Comparison of ENCODE assay signal across 8 cellular contexts in the genomic region with DNA sequence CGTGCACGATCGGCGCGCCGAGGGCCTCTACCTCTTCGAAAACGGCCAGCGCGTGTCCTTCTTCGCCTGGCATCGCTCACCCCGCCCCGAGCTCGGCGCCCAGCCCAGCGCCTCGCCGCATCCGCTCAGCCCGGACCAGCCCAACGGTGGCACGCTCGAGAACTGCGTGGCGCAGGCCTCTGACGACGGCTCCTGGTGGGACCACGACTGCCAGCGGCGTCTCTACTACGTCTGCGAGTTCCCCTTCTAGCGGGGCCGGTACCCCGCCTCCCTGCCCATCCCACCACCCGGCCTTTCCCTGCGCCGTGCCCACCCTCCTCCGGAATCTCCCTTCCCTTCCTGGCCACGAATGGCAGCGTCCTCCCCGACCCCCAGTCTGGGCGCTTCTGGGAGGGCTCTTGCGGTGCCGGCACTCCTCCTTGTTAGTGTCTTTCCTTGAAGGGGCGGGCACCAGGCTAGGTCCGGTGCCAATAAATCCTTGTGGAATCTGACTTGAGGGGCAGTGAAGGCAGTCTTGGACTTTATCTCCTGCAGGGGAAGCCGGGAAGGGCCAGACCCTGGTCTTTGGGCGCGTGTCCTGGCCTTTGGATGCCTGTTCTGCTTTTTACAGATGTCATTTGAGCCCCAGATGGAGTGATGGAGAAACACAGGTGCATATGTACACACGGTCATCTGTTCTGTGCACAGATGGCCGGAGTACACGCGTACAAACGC. TPM values are rescaled to one million over a fixed set of nuclear protein-coding genes. Genes with fewer than 3 reads are reported as not detected.
DNase-seq lines count a peak whose midpoint lies in the region; ATAC-seq, FAIRE-seq and TF ChIP-seq lines count a peak whose summit lies in the region.

No MANE protein-coding gene starts in this region.

- H3K27ac Mint-ChIP-seq in T-cell, result peak overlapping the region in 1 of 2 donors; percentile 68

- H3K9ac ChIP-seq in liver (ENCODE audit: low read depth in 1 of 2, low read length in 2 of 2) (peak overlapping the region in 1 of 2 donors; percentile 53), HepG2 (ENCODE audit: insufficient read depth, low read depth, low read length) (no peak overlapping the region)

- H3K79me2 ChIP-seq in HepG2 (ENCODE audit: insufficient read depth, low read length), result no peaks in the 10 kb centered on the region

- no peak for TF ChIP-seq CTCF in liver (IDR thresholded peaks at IDR 0.05; ENCODE audit: low read depth, low read length, missing input control)
- no peak for TF ChIP-seq CTCF in HepG2 (CRISPR knock-in tag; IDR thresholded peaks at IDR 0.05)
- TF ChIP-seq CTCF in gastroesophageal sphincter (IDR thresholded peaks at IDR 0.05), result no peak

- CTCF ChIA-PET in HepG2 (lab: Yijun Ruan, JAX; ENCODE audit: low intra/inter-chr PET ratio, low total read pairs) (interaction anchor here (1.4 kb wide), 1 partner anchor 58 kb away, joined by 5 read pairs; no protein-coding TSS in a partner anchor), T-cell (lab: Charles Lee) (interaction anchor here in 1 of 2 donors (0.6 to 1.0 kb wide), 7 partner anchors 12 to 415 kb away, joined by 3 to 9 read pairs (median 5); a partner anchor contains a TSS)

- TF ChIP-seq EP300 in HepG2 (IDR thresholded peaks at IDR 0.05; ENCODE audit: low read depth in 2 of 2, low read length in 2 of 2), result no peak
- no peak for TF ChIP-seq EP300 in HepG2 (CRISPR knock-in tag; IDR thresholded peaks at IDR 0.05; ENCODE audit: borderline replicate concordance)
- no peak for TF ChIP-seq EP300 in gastroesophageal sphincter (IDR thresholded peaks at IDR 0.05)

- no peak for DNase-seq in HepG2 (ENCODE audit: low spot score)
- DNase-seq in T-cell, result peak in 1 of 34 experiments; percentile 51
- no peak for DNase-seq in sciatic nerve (ENCODE audit: low spot score)
- no peak for DNase-seq in EL
- no peak for DNase-seq in activated effector memory CD4-positive, alpha-beta T cell treated with anti-CD3 and anti-CD28 coated beads, Interleukin-2, amount 50 U/mL, for 16 hours

- H3K9me3 ChIP-seq in liver (ENCODE audit: control insufficient read depth in 4 of 4, low read length in 3 of 4), result no peaks in the 10 kb centered on the region
- no peaks in the 10 kb centered on the region for H3K9me3 ChIP-seq in HepG2 (ENCODE audit: low read length)
- no peaks in the 10 kb centered on the region for H3K9me3 ChIP-seq in gastroesophageal sphincter

- H4K20me1 ChIP-seq in HepG2 (ENCODE audit: insufficient read depth, low read length), result no peaks in the 10 kb centered on the region

- in situ Hi-C loops in HepG2 (cut with HindIII; ENCODE audit: extremely low pct_ligation_motif_present, low pct_unique_long_range_greater_than_20kb), result no loop called here

- H3K27me3 Mint-ChIP-seq in T-cell, result peaks cover 30 to 71% of the 10 kb centered on the region in 2 donors

- no peak for FAIRE-seq in HepG2 (lab: Jason Lieb, UNC)

- no peak for TF ChIP-seq RAD21 in liver (IDR thresholded peaks at IDR 0.05)
- TF ChIP-seq RAD21 in HepG2 (CRISPR knock-in tag; IDR thresholded peaks at IDR 0.05), result no peak

- no peaks in the 10 kb centered on the region for H3K9me3 Mint-ChIP-seq in T-cell

- peaks cover 24 to 26% (median 25%) of the 10 kb centered on the region in 3 donors for H3K4me1 Mint-ChIP-seq in T-cell

- no TSS peak for BruUV-seq in HepG2 (replicated peaks; lab: Mats Ljungman, UMichigan)

- intact Hi-C loops in HepG2 (cut with micrococcal nuclease; ENCODE audit: unreplicated experiment) (no loop called here), sciatic nerve (cut with DNase I) (no loop called here)

- H3K27ac ChIP-seq in liver (ENCODE audit: low read depth in 1 of 2, low read length in 2 of 2) (peak overlapping the region; percentile 25 to 63), HepG2 (ENCODE audit: extremely low read length, insufficient read depth, low read length) (no peak overlapping the region), gastroesophageal sphincter (peak overlapping the region in 3 of 4 donors; percentile 72 to 85 (median 79))

- 10% methylated on average over 56 of the region's 56 CpGs for WGBS in liver
- 66% methylated on average over 45 of the region's 56 CpGs for WGBS in HepG2 (ENCODE audit: low lambda C conversion rate)
- 35% methylated on average over 11 of the region's 56 CpGs; no CpG with 5 or more reads in 1 of the 2 donors for WGBS in gastroesophageal sphincter (ENCODE audit: low coverage in 1 of 2), 2 donors

- no peak for ATAC-seq in HepG2
- peak; percentile 53 to 66 (median 62) for ATAC-seq in T-cell (replicated peaks in 1 of 4)
- ATAC-seq in gastroesophageal sphincter, result no peak
- peak; percentile 8 for ATAC-seq in sciatic nerve
- no peak for ATAC-seq in HG03565 (IDR thresholded peaks at IDR 0.05; ENCODE audit: unreplicated experiment)

- peak overlapping the region; percentile 67 to 83 (median 72) for H3K4me3 Mint-ChIP-seq in T-cell

- H3K36me3 ChIP-seq in liver (ENCODE audit: control insufficient read depth in 4 of 4, insufficient read depth in 3 of 4, low read depth in 1 of 4, low read length in 3 of 4) (no peaks in the 10 kb centered on the region), HepG2 (replicated peaks in 1 of 2; ENCODE audit: control insufficient read depth in 1 of 2, insufficient read depth in 2 of 2, low read length in 2 of 2) (no peaks in the 10 kb centered on the region), gastroesophageal sphincter (no peaks in the 10 kb centered on the region)

- no peaks in the 10 kb centered on the region for H3K36me3 Mint-ChIP-seq in T-cell

- POLR2A ChIA-PET in HepG2 (lab: Yijun Ruan, JAX) (no interaction called here), T-cell (lab: Charles Lee) (no interaction called here)

- no peak overlapping the region for H2AFZ ChIP-seq in HepG2 (ENCODE audit: low read length)

- H3K4me3 ChIP-seq in liver (ENCODE audit: low read depth in 1 of 3, low read length in 3 of 3) (peak overlapping the region; percentile 54 to 60 (median 56)), HepG2 (replicated peaks in 1 of 3; ENCODE audit: insufficient read depth in 1 of 3, low read depth in 2 of 3, low read length in 3 of 3) (no peak overlapping the region), gastroesophageal sphincter (peak overlapping the region; percentile 26 to 65)

- no peak for TF ChIP-seq POLR2A in HepG2 (IDR thresholded peaks at IDR 0.05; ENCODE audit: insufficient read depth in 1 of 2, low read depth in 2 of 2, low read length in 2 of 2)
- no peak for TF ChIP-seq POLR2A in gastroesophageal sphincter (IDR thresholded peaks at IDR 0.05)

- peaks cover 0 to 30% (median 14%) of the 10 kb centered on the region in 4 donors for H3K4me1 ChIP-seq in liver (ENCODE audit: control insufficient read depth in 4 of 4, insufficient read depth in 4 of 4, low read length in 3 of 4)
- H3K4me1 ChIP-seq in HepG2 (ENCODE audit: insufficient read depth, low read length), result no peaks in the 10 kb centered on the region
- peaks cover 0 to 39% (median 21%) of the 10 kb centered on the region in 3 donors for H3K4me1 ChIP-seq in gastroesophageal sphincter

- no peak overlapping the region for H3K4me2 ChIP-seq in HepG2 (ENCODE audit: low read depth, low read length)

- H3K27me3 ChIP-seq in liver (ENCODE audit: control insufficient read depth in 4 of 4, insufficient read depth in 4 of 4, low read length in 3 of 4), result peaks cover 0 to 6% (median 3%) of the 10 kb centered on the region in 4 donors
- peaks cover 9 to 47% of the 10 kb centered on the region in 2 experiments for H3K27me3 ChIP-seq in HepG2 (ENCODE audit: control insufficient read depth in 1 of 2, insufficient read depth in 2 of 2, low read length in 2 of 2)
- peaks cover 91% of the 10 kb centered on the region for H3K27me3 ChIP-seq in gastroesophageal sphincter

RNA-seq across cellular contexts. Expression of a gene that starts 2.2 kb away (rescaled TPM):
- total RNA-seq in liver (10 to 100 TPM in 1 of 2 donors, 1 to 10 TPM in 1; 2.6 to 11.0 TPM), HepG2 (2016; rRNA removed; fragmentation: Illumina TruSeq; extraction: Trizol) (not detected in 2 replicates), T-cell (1 to 10 TPM; 1.4 to 5.0 (median 3.7) TPM), gastroesophageal sphincter (10 to 100 TPM in 2 of 4 donors, 1 to 10 TPM in 2; 4.6 to 17.1 (median 8.4) TPM), sciatic nerve (16.6 TPM)
- polyA plus RNA-seq in liver (1 to 10 TPM; 2.4 to 8.5 TPM), HepG2 (2011; rRNA removed) (not detected in 2 replicates)
- not detected in 2 replicates for total RNA-seq in HepG2 (2016; cell fraction: cytosol; rRNA removed; fragmentation: Illumina TruSeq; extraction: Trizol; ENCODE audit: low read depth)
- total RNA-seq in HepG2 (2016; cell fraction: insoluble cytoplasmic fraction; rRNA removed; fragmentation: Illumina TruSeq; extraction: Trizol), result not detected in 2 replicates
- not detected in 2 replicates for total RNA-seq in HepG2 (2016; cell fraction: membrane; rRNA removed; fragmentation: Illumina TruSeq; extraction: Trizol)
- total RNA-seq in HepG2 (2016; cell fraction: nucleus; rRNA removed; fragmentation: Illumina TruSeq; extraction: Trizol), result not detected in 2 replicates
- not detected in 2 replicates for polyA plus RNA-seq in HepG2 (2011; cell fraction: cytosol; rRNA removed)
- not detected in 2 replicates for polyA plus RNA-seq in HepG2 (2011; cell fraction: nucleus; rRNA removed)
- polyA plus RNA-seq in HepG2 (2012), result not detected in 2 replicates
- not detected in 2 replicates for polyA plus RNA-seq in HepG2 (2016; cell fraction: cytosol; fragmentation: Illumina TruSeq; extraction: Trizol; ENCODE audit: low read depth)
- polyA plus RNA-seq in HepG2 (2016; cell fraction: insoluble cytoplasmic fraction; fragmentation: Illumina TruSeq; extraction: Trizol; ENCODE audit: low read depth), result not detected in 2 replicates
- polyA plus RNA-seq in HepG2 (2016; cell fraction: membrane; fragmentation: Illumina TruSeq; extraction: Trizol; ENCODE audit: low read depth), result not detected in 2 replicates
- not detected in 2 replicates for polyA plus RNA-seq in HepG2 (2016; cell fraction: nucleus; fragmentation: Illumina TruSeq; extraction: Trizol; ENCODE audit: insufficient read depth, low read depth)
- not detected in 2 replicates for polyA minus RNA-seq in HepG2 (2011; rRNA and poly(A)+ RNA removed; ENCODE audit: low replicate concordance)
- polyA minus RNA-seq in HepG2 (2011; cell fraction: cytosol; rRNA and poly(A)+ RNA removed), result not detected in 2 replicates
- not detected in 2 replicates for polyA minus RNA-seq in HepG2 (2011; cell fraction: nucleus; rRNA and poly(A)+ RNA removed)

RNA-seq across cellular contexts. Expression of a gene that starts 5.8 kb away (rescaled TPM):
- under 1 TPM; 0.17 to 0.28 TPM for total RNA-seq in liver
- under 1 TPM in 1 of 2 donors, not detected in 1; 0.06 TPM for polyA plus RNA-seq in liver
- not detected in 2 replicates for total RNA-seq in HepG2 (2016; rRNA removed; fragmentation: Illumina TruSeq; extraction: Trizol)
- total RNA-seq in HepG2 (2016; cell fraction: cytosol; rRNA removed; fragmentation: Illumina TruSeq; extraction: Trizol; ENCODE audit: low read depth), result not detected in 2 replicates
- not detected in 2 replicates for total RNA-seq in HepG2 (2016; cell fraction: insoluble cytoplasmic fraction; rRNA removed; fragmentation: Illumina TruSeq; extraction: Trizol)
- total RNA-seq in HepG2 (2016; cell fraction: membrane; rRNA removed; fragmentation: Illumina TruSeq; extraction: Trizol), result not detected in 2 replicates
- not detected in 2 replicates for total RNA-seq in HepG2 (2016; cell fraction: nucleus; rRNA removed; fragmentation: Illumina TruSeq; extraction: Trizol)
- polyA plus RNA-seq in HepG2 (2011; rRNA removed), result not detected in 2 replicates
- polyA plus RNA-seq in HepG2 (2011; cell fraction: cytosol; rRNA removed), result not detected in 2 replicates
- polyA plus RNA-seq in HepG2 (2011; cell fraction: nucleus; rRNA removed), result not detected in 2 replicates
- not detected in 2 replicates for polyA plus RNA-seq in HepG2 (2012)
- polyA plus RNA-seq in HepG2 (2016; cell fraction: cytosol; fragmentation: Illumina TruSeq; extraction: Trizol; ENCODE audit: low read depth), result not detected in 2 replicates
- not detected in 2 replicates for polyA plus RNA-seq in HepG2 (2016; cell fraction: insoluble cytoplasmic fraction; fragmentation: Illumina TruSeq; extraction: Trizol; ENCODE audit: low read depth)
- polyA plus RNA-seq in HepG2 (2016; cell fraction: membrane; fragmentation: Illumina TruSeq; extraction: Trizol; ENCODE audit: low read depth), result not detected in 2 replicates
- not detected in 2 replicates for polyA plus RNA-seq in HepG2 (2016; cell fraction: nucleus; fragmentation: Illumina TruSeq; extraction: Trizol; ENCODE audit: insufficient read depth, low read depth)
- not detected in 2 replicates for polyA minus RNA-seq in HepG2 (2011; rRNA and poly(A)+ RNA removed; ENCODE audit: low replicate concordance)
- not detected in 2 replicates for polyA minus RNA-seq in HepG2 (2011; cell fraction: cytosol; rRNA and poly(A)+ RNA removed)
- not detected in 2 replicates for polyA minus RNA-seq in HepG2 (2011; cell fraction: nucleus; rRNA and poly(A)+ RNA removed)
- total RNA-seq in T-cell, result 1 to 10 TPM in 2 of 5 donors, under 1 TPM in 3; 0.06 to 3.3 (median 0.36) TPM
- under 1 TPM in 3 of 4 donors, not detected in 1; 0.15 to 0.40 (median 0.31) TPM for total RNA-seq in gastroesophageal sphincter
- 1.4 TPM for total RNA-seq in sciatic nerve

RNA-seq across cellular contexts. Expression of a gene that starts 44.9 kb away (rescaled TPM):
- not detected for total RNA-seq in liver
- polyA plus RNA-seq in liver, result not detected
- total RNA-seq in HepG2 (2016; rRNA removed; fragmentation: Illumina TruSeq; extraction: Trizol), result not detected in 2 replicates
- not detected in 2 replicates for total RNA-seq in HepG2 (2016; cell fraction: cytosol; rRNA removed; fragmentation: Illumina TruSeq; extraction: Trizol; ENCODE audit: low read depth)
- total RNA-seq in HepG2 (2016; cell fraction: insoluble cytoplasmic fraction; rRNA removed; fragmentation: Illumina TruSeq; extraction: Trizol), result not detected in 2 replicates
- not detected in 2 replicates for total RNA-seq in HepG2 (2016; cell fraction: membrane; rRNA removed; fragmentation: Illumina TruSeq; extraction: Trizol)
- not detected in 2 replicates for total RNA-seq in HepG2 (2016; cell fraction: nucleus; rRNA removed; fragmentation: Illumina TruSeq; extraction: Trizol)
- polyA plus RNA-seq in HepG2 (2011; rRNA removed), result not detected in 2 replicates
- not detected in 2 replicates for polyA plus RNA-seq in HepG2 (2011; cell fraction: cytosol; rRNA removed)
- polyA plus RNA-seq in HepG2 (2011; cell fraction: nucleus; rRNA removed), result not detected in 2 replicates
- not detected in 2 replicates for polyA plus RNA-seq in HepG2 (2012)
- not detected in 2 replicates for polyA plus RNA-seq in HepG2 (2016; cell fraction: cytosol; fragmentation: Illumina TruSeq; extraction: Trizol; ENCODE audit: low read depth)
- not detected in 2 replicates for polyA plus RNA-seq in HepG2 (2016; cell fraction: insoluble cytoplasmic fraction; fragmentation: Illumina TruSeq; extraction: Trizol; ENCODE audit: low read depth)
- not detected in 2 replicates for polyA plus RNA-seq in HepG2 (2016; cell fraction: membrane; fragmentation: Illumina TruSeq; extraction: Trizol; ENCODE audit: low read depth)
- polyA plus RNA-seq in HepG2 (2016; cell fraction: nucleus; fragmentation: Illumina TruSeq; extraction: Trizol; ENCODE audit: insufficient read depth, low read depth), result not detected in 2 replicates
- polyA minus RNA-seq in HepG2 (2011; rRNA and poly(A)+ RNA removed; ENCODE audit: low replicate concordance), result 0.16 TPM in 1 of 2 replicates, not detected in the other
- not detected in 2 replicates for polyA minus RNA-seq in HepG2 (2011; cell fraction: cytosol; rRNA and poly(A)+ RNA removed)
- not detected in 2 replicates for polyA minus RNA-seq in HepG2 (2011; cell fraction: nucleus; rRNA and poly(A)+ RNA removed)
- not detected for total RNA-seq in T-cell
- total RNA-seq in gastroesophageal sphincter, result not detected
- total RNA-seq in sciatic nerve, result not detected

Comparison
In these comparisons a context has a peak if more than half of its experiments do, and no peak if none do; other contexts are left out.
1. H3K4me3 ChIP-seq: peak in liver (3 of 3) and gastroesophageal sphincter (2 of 2); none in HepG2 (0 of 3).
2. ATAC-seq: peak in T-cell (4 of 4) and sciatic nerve (single experiment); none in HepG2 (single experiment), gastroesophageal sphincter (single experiment) and HG03565 (single experiment).